In genomic region chr17:42387663-42388380, GRCh38 we compare ENCODE assay signal across 7 cellular contexts. TPM values are rescaled to one million over a fixed set of nuclear protein-coding genes. Genes with fewer than 3 reads are reported as not detected.
DNase-seq lines count a peak whose midpoint lies in the region; ATAC-seq and TF ChIP-seq lines count a peak whose summit lies in the region.

No MANE protein-coding gene starts in this region.

- no peak for DNase-seq in SK-N-MC (ENCODE audit: low read depth, low spot score)
- DNase-seq in breast epithelium (ENCODE audit: low spot score in 2 of 2), result peak; percentile 60 to 62
- no peak for DNase-seq in kidney epithelial cell (ENCODE audit: low read depth)
- DNase-seq in stimulated activated CD4-positive, alpha-beta T cell treated with anti-CD3 and anti-CD28 coated beads, Interleukin-4, amount 100 ng/mL, for 1 hour, result peak; percentile 31
- no peak for DNase-seq in NCI-H187 treated with DMSO at 0.1 percent for 48 hours (lab: John Stamatoyannopoulos, UW)

- peaks cover 14% of the 10 kb centered on the region for H3K4me1 ChIP-seq in HUES48 (ENCODE audit: control insufficient read depth, insufficient read depth, low read length)
- peaks cover 0 to 12% of the 10 kb centered on the region in 2 donors for H3K4me1 ChIP-seq in breast epithelium

- no peak for TF ChIP-seq POLR2A in breast epithelium (IDR thresholded peaks at IDR 0.05)

- no peaks in the 10 kb centered on the region for H3K27me3 ChIP-seq in HUES48 (ENCODE audit: control insufficient read depth, insufficient read depth, low read length)
- H3K27me3 ChIP-seq in breast epithelium, result no peaks in the 10 kb centered on the region
- H3K27me3 ChIP-seq in kidney epithelial cell (ENCODE audit: control insufficient read depth, insufficient read depth, low read length), result no peaks in the 10 kb centered on the region

- H3K4me3 ChIP-seq in HUES48 (ENCODE audit: low read depth, low read length), result peak overlapping the region; percentile 95
- H3K4me3 ChIP-seq in SK-N-MC, result peak overlapping the region; percentile 89
- peak overlapping the region; percentile 82 to 95 (median 84) for H3K4me3 ChIP-seq in breast epithelium
- peak overlapping the region; percentile 98 for H3K4me3 ChIP-seq in kidney epithelial cell (ENCODE audit: low read depth, low read length)

- intact Hi-C loops in breast epithelium (cut with DNase I; ENCODE audit: low total_unique reads), result no loop called here

- H3K27ac ChIP-seq in HUES48 (ENCODE audit: low read depth, low read length), result peak overlapping the region; percentile 94
- H3K27ac ChIP-seq in SK-N-MC, result peak overlapping the region; percentile 55
- H3K27ac ChIP-seq in breast epithelium, result peak overlapping the region; percentile 98 to 99

- no peaks in the 10 kb centered on the region for H3K9me3 ChIP-seq in HUES48 (ENCODE audit: control insufficient read depth, insufficient read depth, low read length)
- no peaks in the 10 kb centered on the region for H3K9me3 ChIP-seq in SK-N-MC (ENCODE audit: low read depth, low read length)
- no peaks in the 10 kb centered on the region for H3K9me3 ChIP-seq in breast epithelium

- H3K36me3 ChIP-seq in HUES48 (ENCODE audit: control insufficient read depth, insufficient read depth, low read length), result no peaks in the 10 kb centered on the region
- 0 out of 2 replicates have a peak, but pooled peaks cover 3% of the 10 kb centered on the region for H3K36me3 ChIP-seq in SK-N-MC (ENCODE audit: insufficient read depth, low read length)
- H3K36me3 ChIP-seq in breast epithelium, result no peaks in the 10 kb centered on the region
- no peaks in the 10 kb centered on the region for H3K36me3 ChIP-seq in kidney epithelial cell (ENCODE audit: control insufficient read depth, insufficient read depth, low read length)

- peak; percentile 1 for ATAC-seq in GM19023 (IDR thresholded peaks at IDR 0.05; ENCODE audit: unreplicated experiment)

- H3K9ac ChIP-seq in HUES48 (ENCODE audit: low read depth, low read length) (peak overlapping the region; percentile 72), SK-N-MC (ENCODE audit: insufficient read length) (peak overlapping the region; percentile 78)

- no peak for TF ChIP-seq CTCF in breast epithelium (IDR thresholded peaks at IDR 0.05)
- TF ChIP-seq CTCF in kidney epithelial cell (IDR thresholded peaks at IDR 0.05; ENCODE audit: insufficient read depth, low read length, poor library complexity, severe bottlenecking), result no peak

RNA-seq across cellular contexts. Expression of gene STAT3, which starts 0.4 kb away (rescaled TPM):
- total RNA-seq in breast epithelium, result 100 to 1,000 TPM; 193 to 322 (median 238) TPM
- total RNA-seq in kidney epithelial cell, result 74.9 and 80.8 TPM in 2 replicates

RNA-seq across cellular contexts. Expression of gene CAVIN1, which starts 35.2 kb away (rescaled TPM):
- total RNA-seq in breast epithelium (100 to 1,000 TPM; 288 to 554 (median 306) TPM), kidney epithelial cell (58.5 and 70.2 TPM in 2 replicates)

Comparison
In these comparisons a context has a peak if more than half of its experiments do, and no peak if none do; other contexts are left out.
1. DNase-seq: peak in breast epithelium (2 of 2) and stimulated activated CD4-positive, alpha-beta T cell treated with anti-CD3 and anti-CD28 coated beads, Interleukin-4, amount 100 ng/mL, for 1 hour (single experiment); none in SK-N-MC (single experiment), kidney epithelial cell (single experiment) and NCI-H187 treated with DMSO at 0.1 percent for 48 hours (single experiment).
2. Peak in every context shown above with its lines, with median percentiles within 50 percentile points of each other: H3K27ac ChIP-seq and H3K4me3 ChIP-seq.